ENCODE assay signal across 14 cellular contexts in the genomic region with DNA sequence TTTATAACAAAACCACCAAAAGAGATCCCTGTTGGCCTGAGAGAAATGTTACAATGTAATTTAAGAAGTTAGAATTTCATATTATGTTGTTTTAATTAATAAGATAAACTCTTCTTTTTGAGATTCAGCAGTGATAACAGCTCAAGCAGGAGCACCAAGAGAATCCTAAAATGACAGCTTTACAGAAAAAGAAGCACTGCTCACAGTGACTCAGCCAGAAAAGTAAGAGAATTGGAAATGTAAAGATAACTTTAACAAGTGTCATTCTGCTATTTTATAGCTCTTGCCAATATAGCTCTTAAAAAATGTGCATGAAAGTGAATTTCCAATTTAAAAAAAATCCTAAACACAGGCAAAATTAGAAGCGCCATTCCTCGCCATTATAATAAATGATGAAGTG.
"Had no signal": no experiment of that assay in that cellular context is flagged by ENCODE, and none has a peak within 500 bp of the region (broad histone marks: within the 10 kb centered on the region; RNA-seq: fewer than 3 reads in every experiment).

No MANE protein-coding gene starts in this region.

- H3K9me3 ChIP-seq: thoracic aorta had no signal

- H3K27me3 ChIP-seq: heart left ventricle, left lung, stomach had no signal

- H3K27ac Mint-ChIP-seq: activated naive CD4-positive, alpha-beta T cell treated with anti-CD3 and anti-CD28 coated beads, Interleukin-2, amount 10 ng/mL, durations not matched to agents 7 days and 5 days; activated T-helper 2 cell treated with anti-CD3 and anti-CD28 coated beads, Interferon-gamma antibody, Interleukin-2, Interleukin-4, amounts not matched to agents 10 μg/mL and 5 μg/mL and 100 μg/mL, durations not matched to agents 14 hours and 24 hours and 36 hours; nephron progenitor cell; T-helper 17 cell had no signal

- H3K36me3 ChIP-seq: left lung, thoracic aorta had no signal

- H3K27ac ChIP-seq: heart left ventricle, left lung, stomach, thoracic aorta had no signal

- H3K4me1 Mint-ChIP-seq: activated naive CD4-positive, alpha-beta T cell treated with anti-CD3 and anti-CD28 coated beads, Interleukin-2, amount 10 ng/mL, durations not matched to agents 7 days and 5 days; T-helper 17 cell had no signal

- H3K4me3 ChIP-seq: heart left ventricle, left lung, stomach, thoracic aorta had no signal

- H3K9me3 Mint-ChIP-seq: activated naive CD4-positive, alpha-beta T cell treated with anti-CD3 and anti-CD28 coated beads, Interleukin-2, amount 10 ng/mL, durations not matched to agents 7 days and 5 days; activated T-helper 2 cell treated with anti-CD3 and anti-CD28 coated beads, Interferon-gamma antibody, Interleukin-2, Interleukin-4, amounts not matched to agents 10 μg/mL and 5 μg/mL and 100 μg/mL, durations not matched to agents 14 hours and 24 hours and 36 hours had no signal

- H3K4me1 ChIP-seq: left lung, stomach had no signal

- H3K27me3 Mint-ChIP-seq: activated naive CD4-positive, alpha-beta T cell treated with anti-CD3 and anti-CD28 coated beads, Interleukin-2, amount 10 ng/mL, durations not matched to agents 7 days and 5 days; T-helper 17 cell had no signal

- ATAC-seq: left lung, T-helper 17 cell had no signal

- H3K4me3 Mint-ChIP-seq: activated naive CD4-positive, alpha-beta T cell treated with anti-CD3 and anti-CD28 coated beads, Interleukin-2, amount 10 ng/mL, durations not matched to agents 7 days and 5 days; nephron progenitor cell; T-helper 17 cell had no signal

- FAIRE-seq: TTC549 had no signal

- DNase-seq: activated CD4-positive, alpha-beta T cell treated with anti-CD3 and anti-CD28 coated beads, Interleukin-2, amount 50 U/mL, for 1 hour; activated CD4-positive, CD25-positive, alpha-beta regulatory T cell; activated naive CD4-positive, alpha-beta T cell treated with anti-CD3 and anti-CD28 coated beads, Interleukin-2, amount 10 ng/mL, durations not matched to agents 7 days and 5 days; central memory CD4-positive, alpha-beta T cell; foreskin melanocyte; islet precursor cell; left lung; nephron progenitor cell; stomach; T-helper 17 cell had no signal
